ENCODE assay signal across 21 cellular contexts in genomic region chr11:104451193-104451592, GRCh38.
DNase-seq lines count a peak whose midpoint lies in the region; ATAC-seq, FAIRE-seq and TF ChIP-seq lines count a peak whose summit lies in the region.
"Had no signal": no experiment of that assay in that cellular context is flagged by ENCODE, and none has a peak within 500 bp of the region (broad histone marks: within the 10 kb centered on the region; RNA-seq: fewer than 3 reads in every experiment).

No MANE protein-coding gene starts in this region.

- peak overlapping the region in 3 of 4 donors; percentile 61 to 84 (median 80) for H3K27ac ChIP-seq in esophagus squamous epithelium
- no peak overlapping the region for H3K27ac ChIP-seq in left lung
- H3K27ac ChIP-seq: dorsolateral prefrontal cortex, testis, WERI-Rb-1 had no signal

- ATAC-seq in WTC11 (peak; percentile 55), left lung (peak; percentile 48), HG03439 (IDR thresholded peaks at IDR 0.05; ENCODE audit: unreplicated experiment) (no peak)
- no peak for ATAC-seq in activated T-cell treated with anti-CD3 and anti-CD28 coated beads, Interleukin-2, amount 50 U/mL, for 72 hours (replicated peaks in 1 of 2)
- ATAC-seq: activated CD8-positive, alpha-beta T cell treated with anti-CD3 and anti-CD28 coated beads for 36 hours; stimulated activated effector memory CD8-positive, alpha-beta T cell treated with anti-CD3 and anti-CD28 coated beads, Interleukin-12 subunit alpha, Interleukin-12 subunit beta, amount 100 ng/mL, for 72 hours had no signal

- no peak for TF ChIP-seq CTCF in WTC11 (IDR thresholded peaks at IDR 0.05)
- TF ChIP-seq CTCF in esophagus squamous epithelium (IDR thresholded peaks at IDR 0.05), result no peak
- TF ChIP-seq CTCF in left lung (IDR thresholded peaks at IDR 0.05), result no peak

- no peak for TF ChIP-seq POLR2A in esophagus squamous epithelium (IDR thresholded peaks at IDR 0.05)

- peaks cover 14% of the 10 kb centered on the region for H3K36me3 Mint-ChIP-seq in WTC11
- H3K36me3 Mint-ChIP-seq in activated T-cell treated with anti-CD3 and anti-CD28 coated beads, Interleukin-2, amount 50 U/mL, for 72 hours (ENCODE audit: insufficient read depth in 2 of 2), result no peaks in the 10 kb centered on the region
- H3K36me3 Mint-ChIP-seq: activated naive CD4-positive, alpha-beta T cell treated with anti-CD3 and anti-CD28 coated beads, Interleukin-2, amount 50 U/mL, for 24 hours; stimulated activated effector memory CD8-positive, alpha-beta T cell treated with anti-CD3 and anti-CD28 coated beads, Interleukin-12 subunit alpha, Interleukin-12 subunit beta, amount 100 ng/mL, for 72 hours had no signal

- H3K4me1 ChIP-seq in esophagus squamous epithelium (peaks cover 0 to 25% (median 0%) of the 10 kb centered on the region in 3 donors), left lung (no peaks in the 10 kb centered on the region)
- H3K4me1 ChIP-seq: testis had no signal

- peaks cover 20% of the 10 kb centered on the region for H3K9me3 Mint-ChIP-seq in WTC11
- peaks cover 0 to 3% of the 10 kb centered on the region in 2 donors for H3K9me3 Mint-ChIP-seq in activated T-cell treated with anti-CD3 and anti-CD28 coated beads, Interleukin-2, amount 50 U/mL, for 72 hours
- H3K9me3 Mint-ChIP-seq: activated CD8-positive, alpha-beta T cell treated with anti-CD3 and anti-CD28 coated beads for 36 hours; activated naive CD4-positive, alpha-beta T cell treated with anti-CD3 and anti-CD28 coated beads, Interleukin-2, amount 50 U/mL, for 24 hours; stimulated activated effector memory CD8-positive, alpha-beta T cell treated with anti-CD3 and anti-CD28 coated beads, Interleukin-12 subunit alpha, Interleukin-12 subunit beta, amount 100 ng/mL, for 72 hours had no signal

- peak; percentile 4 for FAIRE-seq in HTR-8/SVneo (lab: Jason Lieb, UNC)

- H3K27me3 Mint-ChIP-seq in WTC11 (ENCODE audit: low read depth), result no peaks in the 10 kb centered on the region
- no peaks in the 10 kb centered on the region for H3K27me3 Mint-ChIP-seq in activated T-cell treated with anti-CD3 and anti-CD28 coated beads, Interleukin-2, amount 50 U/mL, for 72 hours (ENCODE audit: low read depth)
- H3K27me3 Mint-ChIP-seq: activated naive CD4-positive, alpha-beta T cell treated with anti-CD3 and anti-CD28 coated beads, Interleukin-2, amount 50 U/mL, for 24 hours had no signal

- intact Hi-C loops in esophagus squamous epithelium (cut with DNase I) (no loop called here), left lung (cut with DNase I) (no loop called here)

- no peak overlapping the region for H3K4me3 ChIP-seq in esophagus squamous epithelium
- no peak overlapping the region for H3K4me3 ChIP-seq in left lung
- H3K4me3 ChIP-seq: dorsolateral prefrontal cortex, testis had no signal

- no peaks in the 10 kb centered on the region for H3K9me3 ChIP-seq in esophagus squamous epithelium
- peaks cover 0 to 2% of the 10 kb centered on the region in 2 donors for H3K9me3 ChIP-seq in left lung
- H3K9me3 ChIP-seq: testis had no signal

- POLR2A ChIA-PET in WTC11 (lab: Charles Lee), result no interaction called here

- H3K27me3 ChIP-seq in esophagus squamous epithelium, result no peaks in the 10 kb centered on the region
- H3K27me3 ChIP-seq in left lung, result no peaks in the 10 kb centered on the region
- H3K27me3 ChIP-seq: dorsolateral prefrontal cortex, testis had no signal

- H3K4me1 Mint-ChIP-seq in WTC11, result no peaks in the 10 kb centered on the region
- H3K4me1 Mint-ChIP-seq in activated T-cell treated with anti-CD3 and anti-CD28 coated beads, Interleukin-2, amount 50 U/mL, for 72 hours (ENCODE audit: low read depth), result no peaks in the 10 kb centered on the region
- H3K4me1 Mint-ChIP-seq: activated naive CD4-positive, alpha-beta T cell treated with anti-CD3 and anti-CD28 coated beads, Interleukin-2, amount 50 U/mL, for 24 hours; H9; neural crest cell; stimulated activated effector memory CD8-positive, alpha-beta T cell treated with anti-CD3 and anti-CD28 coated beads, Interleukin-12 subunit alpha, Interleukin-12 subunit beta, amount 100 ng/mL, for 72 hours had no signal

- no peak for DNase-seq in HTR-8/SVneo (ENCODE audit: insufficient read length, low spot score)
- DNase-seq in WTC11 (ENCODE audit: low spot score), result no peak
- no peak for DNase-seq in esophagus squamous epithelium (lab: John Stamatoyannopoulos, UW)
- no peak for DNase-seq in left lung
- DNase-seq in NCI-H345 (lab: John Stamatoyannopoulos, UW), result no peak
- no peak for DNase-seq in activated T-cell treated with anti-CD3 and anti-CD28 coated beads, Interleukin-2, amount 50 U/mL, for 72 hours
- no peak for DNase-seq in NCI-H748 treated with DMSO at 0.1 percent for 48 hours (lab: John Stamatoyannopoulos, UW)
- DNase-seq: activated CD8-positive, alpha-beta T cell treated with anti-CD3 and anti-CD28 coated beads for 36 hours; activated T-cell treated with anti-CD3 and anti-CD28 coated beads, Interleukin-2, amount 50 U/mL, for 48 hours; erythroblast; H9; islet precursor cell; NCI-H2029 treated with DMSO at 0.1 percent for 48 hours; T-helper 1 cell; testis; WERI-Rb-1 had no signal

- H3K36me3 ChIP-seq in esophagus squamous epithelium (no peaks in the 10 kb centered on the region), left lung (no peaks in the 10 kb centered on the region)
- H3K36me3 ChIP-seq: WERI-Rb-1 had no signal

- CTCF ChIA-PET in WTC11 (lab: Charles Lee), result no interaction called here

- WGBS in esophagus squamous epithelium, 2 donors, result 39 to 52% methylated on average over 2 of the region's 2 CpGs

- no peak overlapping the region for H3K4me3 Mint-ChIP-seq in WTC11
- no peak overlapping the region for H3K4me3 Mint-ChIP-seq in activated T-cell treated with anti-CD3 and anti-CD28 coated beads, Interleukin-2, amount 50 U/mL, for 72 hours
- H3K4me3 Mint-ChIP-seq: activated CD8-positive, alpha-beta T cell treated with anti-CD3 and anti-CD28 coated beads for 36 hours; activated naive CD4-positive, alpha-beta T cell treated with anti-CD3 and anti-CD28 coated beads, Interleukin-2, amount 50 U/mL, for 24 hours; H9; neural crest cell; stimulated activated effector memory CD8-positive, alpha-beta T cell treated with anti-CD3 and anti-CD28 coated beads, Interleukin-12 subunit alpha, Interleukin-12 subunit beta, amount 100 ng/mL, for 72 hours had no signal

- no peak overlapping the region for H3K27ac Mint-ChIP-seq in WTC11
- H3K27ac Mint-ChIP-seq in activated T-cell treated with anti-CD3 and anti-CD28 coated beads, Interleukin-2, amount 50 U/mL, for 72 hours, result no peak overlapping the region
- H3K27ac Mint-ChIP-seq: activated CD8-positive, alpha-beta T cell treated with anti-CD3 and anti-CD28 coated beads for 36 hours; activated naive CD4-positive, alpha-beta T cell treated with anti-CD3 and anti-CD28 coated beads, Interleukin-2, amount 50 U/mL, for 24 hours; H9; stimulated activated effector memory CD8-positive, alpha-beta T cell treated with anti-CD3 and anti-CD28 coated beads, Interleukin-12 subunit alpha, Interleukin-12 subunit beta, amount 100 ng/mL, for 72 hours had no signal

TF ChIP-seq in WTC11, 78 proteins besides CTCF, POLR2A, EP300 and RAD21 (continues in another document):
- TF ChIP-seq PRRX2 (CRISPR knock-in tag; IDR thresholded peaks at IDR 0.05) (no peak), AFF4 (CRISPR knock-in tag; IDR thresholded peaks at IDR 0.05; ENCODE audit: borderline replicate concordance) (no peak), TP53 (CRISPR knock-in tag; IDR thresholded peaks at IDR 0.05) (no peak), CDX4 (CRISPR knock-in tag; IDR thresholded peaks at IDR 0.05; ENCODE audit: borderline replicate concordance) (no peak), ZMAT4 (CRISPR knock-in tag; IDR thresholded peaks at IDR 0.05) (no peak)

Comparison
In these comparisons a context has a peak if more than half of its experiments do, and no peak if none do; other contexts are left out.
1. ATAC-seq: peak in WTC11 (single experiment) and left lung (single experiment); none in HG03439 (single experiment) and activated T-cell treated with anti-CD3 and anti-CD28 coated beads, Interleukin-2, amount 50 U/mL, for 72 hours (0 of 2).
2. H3K27ac ChIP-seq: peak in esophagus squamous epithelium (3 of 4); none in left lung (0 of 2).